8 cellular contexts compared by ENCODE assay signal in the genomic region with DNA sequence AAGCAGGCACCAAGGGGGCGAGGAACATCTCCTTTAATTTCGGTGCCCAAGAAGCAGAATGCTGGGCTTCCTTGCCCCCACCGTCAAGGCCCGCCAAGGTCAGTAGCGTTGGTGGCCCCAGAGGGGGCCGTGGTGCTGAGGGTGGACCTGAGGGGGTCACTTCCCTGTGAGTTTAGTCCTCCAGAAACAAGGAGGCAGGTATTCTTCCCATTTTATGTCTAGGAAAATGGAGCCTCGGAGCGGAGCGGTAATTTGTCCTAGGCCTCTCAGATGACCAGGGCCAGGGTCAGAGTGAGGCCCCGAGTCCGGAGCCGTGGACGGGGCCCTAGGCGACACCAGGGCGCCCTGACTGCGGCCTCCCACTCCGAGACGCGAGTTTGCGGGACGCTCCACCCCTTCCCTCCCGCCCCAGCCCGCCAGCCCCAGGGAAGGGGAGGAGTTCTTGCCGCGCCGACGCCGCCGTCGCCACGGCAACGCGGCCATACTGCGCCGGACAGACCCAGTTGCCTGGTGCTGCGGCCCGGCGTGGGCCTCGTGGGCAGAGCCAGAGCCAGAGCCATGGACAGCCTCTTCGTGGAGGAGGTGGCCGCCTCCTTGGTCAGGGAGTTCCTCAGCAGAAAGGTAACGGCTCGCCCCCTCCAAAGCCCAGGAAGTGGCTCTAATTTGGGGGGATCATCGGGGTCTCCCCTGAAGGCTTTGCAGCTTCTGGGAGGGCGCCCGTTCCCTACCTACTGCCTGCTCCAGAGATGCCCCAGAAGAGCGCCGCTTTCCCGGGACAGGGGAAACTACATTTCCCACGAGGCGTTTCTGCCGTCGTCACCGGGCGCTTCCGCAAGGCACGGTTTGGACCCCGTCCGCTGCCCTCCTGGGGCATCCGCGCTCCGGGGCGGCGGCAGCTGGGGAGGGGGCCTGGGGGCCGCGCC. TPM values are rescaled to one million over a fixed set of nuclear protein-coding genes. Genes with fewer than 3 reads are reported as not detected.
A peak's percentile ranks its signal among the peaks of the same experiment; 100 is the strongest.
DNase-seq lines count a peak whose midpoint lies in the region; ATAC-seq and TF ChIP-seq lines count a peak whose summit lies in the region.

A gene (plus strand): TSS at position 482 of the 923 bp plus-strand sequence. CDS start 77 bp downstream, at position 559.

- intact Hi-C loops in OCI-LY7 (cut with micrococcal nuclease; ENCODE audit: unreplicated experiment) = no loop called here
- intact Hi-C loops in esophagus muscularis mucosa (cut with DNase I) = no loop called here

- 25% methylated on average over 10 of the region's 66 CpGs for WGBS in esophagus muscularis mucosa

- no peaks in the 10 kb centered on the region for H3K27me3 ChIP-seq in BLaER1
- no peaks in the 10 kb centered on the region for H3K27me3 ChIP-seq in esophagus muscularis mucosa
- H3K27me3 ChIP-seq in muscle layer of colon (ENCODE audit: control insufficient read depth in 1 of 2, insufficient read depth in 2 of 2, low read length in 2 of 2) = no peaks in the 10 kb centered on the region

- peak within 1 kb of the TSS; percentile 33; the same call in 1 of the 2 replicates for H2AFZ ChIP-seq in OCI-LY7 (ENCODE audit: low read length)

- no peaks in the 10 kb centered on the region for H3K36me3 Mint-ChIP-seq in activated T-cell treated with anti-CD3 and anti-CD28 coated beads, Interleukin-2, amount 50 U/mL, for 72 hours (ENCODE audit: insufficient read depth in 2 of 2)

- ATAC-seq in GM19397 (IDR thresholded peaks at IDR 0.05; ENCODE audit: unreplicated experiment) = peak; percentile 95
- ATAC-seq in HG03558 (IDR thresholded peaks at IDR 0.05; ENCODE audit: extremely low read depth, unreplicated experiment) = peak; percentile 61
- ATAC-seq in activated T-cell treated with anti-CD3 and anti-CD28 coated beads, Interleukin-2, amount 50 U/mL, for 72 hours (replicated peaks in 1 of 2) = peak; percentile 95 to 97

- no peaks in the 10 kb centered on the region for H3K9me3 Mint-ChIP-seq in activated T-cell treated with anti-CD3 and anti-CD28 coated beads, Interleukin-2, amount 50 U/mL, for 72 hours

- H3K4me3 ChIP-seq in BLaER1 (peak within 1 kb of the TSS; percentile 82), OCI-LY7 (ENCODE audit: low read depth, low read length, poor library complexity, severe bottlenecking) (peak within 1 kb of the TSS; percentile 28), esophagus muscularis mucosa (peak within 1 kb of the TSS; percentile 66 to 91 (median 86)), muscle layer of colon (ENCODE audit: low read depth in 1 of 2, low read length in 2 of 2) (peak within 1 kb of the TSS; percentile 65 to 73)

- peaks cover 10% of the 10 kb centered on the region for H3K4me1 ChIP-seq in BLaER1
- no peaks in the 10 kb centered on the region for H3K4me1 ChIP-seq in OCI-LY7 (ENCODE audit: insufficient read depth, low read length, poor library complexity, severe bottlenecking)
- H3K4me1 ChIP-seq in esophagus muscularis mucosa = peaks cover 12 to 77% (median 57%) of the 10 kb centered on the region in 4 donors
- H3K4me1 ChIP-seq in muscle layer of colon (ENCODE audit: insufficient read depth, low read length) = peaks cover 16% of the 10 kb centered on the region

- peak within 1 kb of the TSS; percentile 73 to 87 for H3K4me3 Mint-ChIP-seq in activated T-cell treated with anti-CD3 and anti-CD28 coated beads, Interleukin-2, amount 50 U/mL, for 72 hours

- H3K79me2 ChIP-seq in OCI-LY7 (ENCODE audit: insufficient read depth, low read depth, low read length) = no peaks in the 10 kb centered on the region

- peak within 1 kb of the TSS; percentile 70 for H3K27ac ChIP-seq in BLaER1
- no peak within 1 kb of the TSS for H3K27ac ChIP-seq in OCI-LY7 (ENCODE audit: low read depth, low read length, poor library complexity, severe bottlenecking)
- H3K27ac ChIP-seq in esophagus muscularis mucosa (replicated peaks in 1 of 4) = peak within 1 kb of the TSS; percentile 82 to 93 (median 86)
- H3K27ac ChIP-seq in muscle layer of colon (ENCODE audit: low read depth, low read length) = peak within 1 kb of the TSS; percentile 89

- TF ChIP-seq EP300 in esophagus muscularis mucosa (IDR thresholded peaks at IDR 0.05) = no peak

- H3K9ac ChIP-seq in BLaER1 = peak within 1 kb of the TSS; percentile 83
- peak within 1 kb of the TSS; percentile 34 for H3K9ac ChIP-seq in muscle layer of colon (ENCODE audit: low read length)

- BruUV-seq in OCI-LY7 (replicated peaks; lab: Mats Ljungman, UMichigan) = no TSS peak

- H4K20me1 ChIP-seq in BLaER1 (no peaks in the 10 kb centered on the region), OCI-LY7 (ENCODE audit: insufficient read depth, low read length) (no peaks in the 10 kb centered on the region)

- DNase-seq in OCI-LY7 (ENCODE audit: low spot score) (no peak), esophagus muscularis mucosa (ENCODE audit: extremely low spot score) (no peak)
- peak; percentile 75 for DNase-seq in activated T-cell treated with anti-CD3 and anti-CD28 coated beads, Interleukin-2, amount 50 U/mL, for 72 hours
- DNase-seq in stimulated activated CD8-positive, alpha-beta memory T cell treated with anti-CD3 and anti-CD28 coated beads, Interleukin-7, amount 100 ng/mL, for 24 hours (ENCODE audit: low read depth) = peak; percentile 33

- no peak for TF ChIP-seq POLR2A in esophagus muscularis mucosa (IDR thresholded peaks at IDR 0.05; ENCODE audit: low read depth)

- peak within 1 kb of the TSS; percentile 36 for H3K27ac Mint-ChIP-seq in activated T-cell treated with anti-CD3 and anti-CD28 coated beads, Interleukin-2, amount 50 U/mL, for 72 hours

- H3K4me2 ChIP-seq in BLaER1 (peak within 1 kb of the TSS; percentile 84), OCI-LY7 (ENCODE audit: low read length) (peak within 1 kb of the TSS; percentile 63; the same call in 1 of the 2 replicates)

- POLR2A ChIA-PET in OCI-LY7 (lab: Charles Lee) = no interaction called here

- no peak for TF ChIP-seq CTCF in OCI-LY7 (conservative IDR thresholded peaks at IDR 0.05; ENCODE audit: low read length)
- peak in 2 of 3 experiments; percentile 5 to 7 for TF ChIP-seq CTCF in esophagus muscularis mucosa (IDR thresholded peaks at IDR 0.05)

- H3K9me3 ChIP-seq in BLaER1 = no peaks in the 10 kb centered on the region
- no peaks in the 10 kb centered on the region for H3K9me3 ChIP-seq in OCI-LY7 (ENCODE audit: low read length)
- H3K9me3 ChIP-seq in esophagus muscularis mucosa = no peaks in the 10 kb centered on the region
- no peaks in the 10 kb centered on the region for H3K9me3 ChIP-seq in muscle layer of colon (ENCODE audit: low read length)

- CTCF ChIA-PET in OCI-LY7 (lab: Charles Lee; ENCODE audit: unreplicated experiment) = interaction anchor here (0.6 kb wide), 1 partner anchor 28 kb away, joined by 3 read pairs; no protein-coding TSS in a partner anchor

- no peaks in the 10 kb centered on the region for H3K27me3 Mint-ChIP-seq in activated T-cell treated with anti-CD3 and anti-CD28 coated beads, Interleukin-2, amount 50 U/mL, for 72 hours (ENCODE audit: low read depth)

- peaks cover 6% of the 10 kb centered on the region for H3K4me1 Mint-ChIP-seq in activated T-cell treated with anti-CD3 and anti-CD28 coated beads, Interleukin-2, amount 50 U/mL, for 72 hours (ENCODE audit: low read depth)

- H3K9me2 ChIP-seq in OCI-LY7 (ENCODE audit: insufficient read depth, low read length) = no peaks in the 10 kb centered on the region

- H3K36me3 ChIP-seq in BLaER1 (no peaks in the 10 kb centered on the region), OCI-LY7 (ENCODE audit: insufficient read depth, low read length) (no peaks in the 10 kb centered on the region), esophagus muscularis mucosa (no peaks in the 10 kb centered on the region), muscle layer of colon (ENCODE audit: insufficient read depth, low read length) (no peaks in the 10 kb centered on the region)

RNA-seq across cellular contexts. Expression of the gene that starts here (rescaled TPM):
- total RNA-seq in OCI-LY7 (2014; rRNA removed; shearing (Covaris generic)) = not detected in 2 replicates
- total RNA-seq in OCI-LY7 (2022) (0.86 and 1.4 TPM in 2 replicates), esophagus muscularis mucosa (10 to 100 TPM in 3 of 4 donors, 1 to 10 TPM in 1; 8.4 to 31.1 (median 20.2) TPM)
- total RNA-seq in activated T-cell treated with anti-CD3 and anti-CD28 coated beads, Interleukin-2, amount 50 U/mL, for 72 hours = 1 to 10 TPM; 1.1 to 1.9 TPM

Comparison
In these comparisons a context has a peak if more than half of its experiments do, and no peak if none do; other contexts are left out.
1. H3K4me3 ChIP-seq: peak in every context shown above with its lines; median percentile 86 in esophagus muscularis mucosa; 82 in BLaER1; 69 in muscle layer of colon; 28 in OCI-LY7.
2. DNase-seq: peak in activated T-cell treated with anti-CD3 and anti-CD28 coated beads, Interleukin-2, amount 50 U/mL, for 72 hours (2 of 2) and stimulated activated CD8-positive, alpha-beta memory T cell treated with anti-CD3 and anti-CD28 coated beads, Interleukin-7, amount 100 ng/mL, for 24 hours (single experiment); none in OCI-LY7 (single experiment) and esophagus muscularis mucosa (single experiment).
3. Peak in every context shown above with its lines, with median percentiles within 50 percentile points of each other: ATAC-seq.